ENCODE assay signal across 8 cellular contexts in the genomic region with DNA sequence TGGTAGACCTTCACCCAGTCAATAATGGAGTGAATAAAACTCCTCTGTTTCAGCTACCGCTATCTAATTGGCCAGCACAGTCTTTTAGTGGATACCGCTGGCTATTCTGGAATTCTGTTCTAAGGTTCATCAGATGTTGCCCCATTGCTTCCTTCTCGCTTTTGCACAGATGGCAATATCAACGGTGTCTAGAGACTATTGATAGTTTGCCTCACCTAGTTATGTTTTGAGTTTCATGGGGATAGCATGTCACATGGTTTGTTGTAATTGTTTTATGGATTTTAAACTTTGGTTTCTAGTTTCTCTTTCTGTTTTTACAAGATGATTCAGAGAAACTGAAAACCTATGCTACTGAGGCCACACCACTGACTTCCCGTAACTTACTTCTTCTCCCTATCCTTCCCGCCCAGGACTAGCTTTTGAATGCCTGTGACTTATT. TPM values are rescaled to one million over a fixed set of nuclear protein-coding genes. Genes with fewer than 3 reads are reported as not detected.
DNase-seq lines count a peak whose midpoint lies in the region; ATAC-seq and TF ChIP-seq lines count a peak whose summit lies in the region.

No MANE protein-coding gene starts in this region.

- H3K4me1 ChIP-seq in DND-41 (ENCODE audit: insufficient read depth, low read length) (peaks cover 40% of the 10 kb centered on the region), liver (ENCODE audit: control insufficient read depth in 4 of 4, insufficient read depth in 4 of 4, low read length in 3 of 4) (peaks cover 1 to 31% (median 17%) of the 10 kb centered on the region in 4 donors)

- peak overlapping the region; percentile 85 for H3K9ac ChIP-seq in DND-41 (ENCODE audit: low read depth, low read length)
- H3K9ac ChIP-seq in liver (ENCODE audit: low read depth in 1 of 2, low read length in 2 of 2): peak overlapping the region; percentile 96 to 97

- H3K36me3 ChIP-seq in DND-41 (ENCODE audit: insufficient read depth, low read length): peaks cover 22% of the 10 kb centered on the region
- H3K36me3 ChIP-seq in liver (ENCODE audit: control insufficient read depth in 4 of 4, insufficient read depth in 3 of 4, low read depth in 1 of 4, low read length in 3 of 4): peaks cover 0 to 4% (median 1%) of the 10 kb centered on the region in 4 donors
- H3K36me3 ChIP-seq in WERI-Rb-1: peaks cover 5% of the 10 kb centered on the region

- TF ChIP-seq CTCF in DND-41 (IDR thresholded peaks at IDR 0.05; ENCODE audit: borderline replicate concordance, extremely low read depth, low read length, poor library complexity, severe bottlenecking) (no peak), liver (IDR thresholded peaks at IDR 0.05; ENCODE audit: low read depth, low read length, missing input control) (no peak), WERI-Rb-1 (IDR thresholded peaks at IDR 0.05; ENCODE audit: low read depth, low read length) (no peak)

- intact Hi-C loops in activated T-helper 2 cell treated with anti-CD3 and anti-CD28 coated beads, Interferon-gamma antibody, Interleukin-2, Interleukin-4, amounts not matched to agents 10 μg/mL and 5 μg/mL and 100 μg/mL, durations not matched to agents 14 hours and 24 hours and 36 hours (cut with micrococcal nuclease): loop anchor here (1.0 to 10.0 kb wide), 8 partner anchors 55 to 1526 kb away; a partner anchor contains a TSS

- DNase-seq in DND-41 (no peak), HT-29 (ENCODE audit: low spot score) (peak; percentile 12), NCI-H1048 (lab: John Stamatoyannopoulos, UW) (no peak), NCI-H1417 (lab: John Stamatoyannopoulos, UW) (no peak), WERI-Rb-1 (no peak)
- peak; percentile 24 for DNase-seq in activated T-helper 2 cell treated with anti-CD3 and anti-CD28 coated beads, Interferon-gamma antibody, Interleukin-2, Interleukin-4, amounts not matched to agents 10 μg/mL and 5 μg/mL and 100 μg/mL, durations not matched to agents 14 hours and 24 hours and 36 hours (ENCODE audit: low spot score)

- H3K27me3 Mint-ChIP-seq in activated T-helper 2 cell treated with anti-CD3 and anti-CD28 coated beads, Interferon-gamma antibody, Interleukin-2, Interleukin-4, amounts not matched to agents 10 μg/mL and 5 μg/mL and 100 μg/mL, durations not matched to agents 14 hours and 24 hours and 36 hours (ENCODE audit: low read depth): no peaks in the 10 kb centered on the region

- H2AFZ ChIP-seq in DND-41 (ENCODE audit: low read depth, low read length): no peak overlapping the region

- peaks cover 79% of the 10 kb centered on the region for H3K79me2 ChIP-seq in DND-41 (ENCODE audit: insufficient read depth, low read length)

- WGBS in liver: 15% methylated on average over 6 of the region's 6 CpGs

- peaks cover 21% of the 10 kb centered on the region for H3K4me1 Mint-ChIP-seq in activated T-helper 2 cell treated with anti-CD3 and anti-CD28 coated beads, Interferon-gamma antibody, Interleukin-2, Interleukin-4, amounts not matched to agents 10 μg/mL and 5 μg/mL and 100 μg/mL, durations not matched to agents 14 hours and 24 hours and 36 hours (ENCODE audit: low read depth)

- H3K27ac ChIP-seq in DND-41 (ENCODE audit: low read length) (peak overlapping the region; percentile 92), liver (ENCODE audit: low read depth in 1 of 2, low read length in 2 of 2) (peak overlapping the region; percentile 98 to 99), WERI-Rb-1 (no peak overlapping the region)

- peak in 1 of 2 donors; percentile 19 for TF ChIP-seq RAD21 in liver (IDR thresholded peaks at IDR 0.05)

- H3K27ac Mint-ChIP-seq in activated T-helper 2 cell treated with anti-CD3 and anti-CD28 coated beads, Interferon-gamma antibody, Interleukin-2, Interleukin-4, amounts not matched to agents 10 μg/mL and 5 μg/mL and 100 μg/mL, durations not matched to agents 14 hours and 24 hours and 36 hours: peak overlapping the region; percentile 96

- peaks cover 26% of the 10 kb centered on the region for H4K20me1 ChIP-seq in DND-41 (ENCODE audit: insufficient read depth, low read length)

- no peaks in the 10 kb centered on the region for H3K9me3 ChIP-seq in DND-41 (ENCODE audit: insufficient read depth, low read length, severe bottlenecking)
- no peaks in the 10 kb centered on the region for H3K9me3 ChIP-seq in liver (ENCODE audit: control insufficient read depth in 4 of 4, low read length in 3 of 4)
- H3K9me3 ChIP-seq in WERI-Rb-1 (ENCODE audit: severe bottlenecking): no peaks in the 10 kb centered on the region

- no peaks in the 10 kb centered on the region for H3K27me3 ChIP-seq in DND-41 (ENCODE audit: insufficient read depth, low read length, poor library complexity)
- no peaks in the 10 kb centered on the region for H3K27me3 ChIP-seq in liver (ENCODE audit: control insufficient read depth in 4 of 4, insufficient read depth in 4 of 4, low read length in 3 of 4)
- H3K27me3 ChIP-seq in WERI-Rb-1 (ENCODE audit: insufficient read depth, low read depth, severe bottlenecking): no peaks in the 10 kb centered on the region

- no peaks in the 10 kb centered on the region for H3K9me3 Mint-ChIP-seq in activated T-helper 2 cell treated with anti-CD3 and anti-CD28 coated beads, Interferon-gamma antibody, Interleukin-2, Interleukin-4, amounts not matched to agents 10 μg/mL and 5 μg/mL and 100 μg/mL, durations not matched to agents 14 hours and 24 hours and 36 hours

- H3K4me3 Mint-ChIP-seq in activated T-helper 2 cell treated with anti-CD3 and anti-CD28 coated beads, Interferon-gamma antibody, Interleukin-2, Interleukin-4, amounts not matched to agents 10 μg/mL and 5 μg/mL and 100 μg/mL, durations not matched to agents 14 hours and 24 hours and 36 hours (ENCODE audit: low read depth): peak overlapping the region; percentile 91

- peaks cover 36% of the 10 kb centered on the region for H3K36me3 Mint-ChIP-seq in activated T-helper 2 cell treated with anti-CD3 and anti-CD28 coated beads, Interferon-gamma antibody, Interleukin-2, Interleukin-4, amounts not matched to agents 10 μg/mL and 5 μg/mL and 100 μg/mL, durations not matched to agents 14 hours and 24 hours and 36 hours (ENCODE audit: low read depth)

- H3K4me2 ChIP-seq in DND-41 (ENCODE audit: insufficient read depth, low read length): peak overlapping the region; percentile 80

- ATAC-seq in DND-41 (ENCODE audit: insufficient read depth, low read depth) (peak; percentile 14; the same call in 1 of the 3 replicates), GM21390 (IDR thresholded peaks at IDR 0.05; ENCODE audit: unreplicated experiment) (peak; percentile 64)

- H3K4me3 ChIP-seq in DND-41 (ENCODE audit: low read depth in 1 of 2, low read length in 2 of 2) (peak overlapping the region; percentile 96 to 97), liver (ENCODE audit: low read depth in 1 of 3, low read length in 3 of 3) (peak overlapping the region; percentile 71 to 99 (median 73)), WERI-Rb-1 (ENCODE audit: low read depth, low read length) (no peak overlapping the region)

TF ChIP-seq in liver, 16 proteins besides CTCF, POLR2A, EP300 and RAD21 (continues in another document):
- TF ChIP-seq SP1 (IDR thresholded peaks at IDR 0.05) (no peak), EGR1 (IDR thresholded peaks at IDR 0.05; ENCODE audit: low read depth in 2 of 2) (no peak), TAF1 (conservative IDR thresholded peaks at IDR 0.05) (peak; percentile 28)
- TF ChIP-seq, protein P1, sequence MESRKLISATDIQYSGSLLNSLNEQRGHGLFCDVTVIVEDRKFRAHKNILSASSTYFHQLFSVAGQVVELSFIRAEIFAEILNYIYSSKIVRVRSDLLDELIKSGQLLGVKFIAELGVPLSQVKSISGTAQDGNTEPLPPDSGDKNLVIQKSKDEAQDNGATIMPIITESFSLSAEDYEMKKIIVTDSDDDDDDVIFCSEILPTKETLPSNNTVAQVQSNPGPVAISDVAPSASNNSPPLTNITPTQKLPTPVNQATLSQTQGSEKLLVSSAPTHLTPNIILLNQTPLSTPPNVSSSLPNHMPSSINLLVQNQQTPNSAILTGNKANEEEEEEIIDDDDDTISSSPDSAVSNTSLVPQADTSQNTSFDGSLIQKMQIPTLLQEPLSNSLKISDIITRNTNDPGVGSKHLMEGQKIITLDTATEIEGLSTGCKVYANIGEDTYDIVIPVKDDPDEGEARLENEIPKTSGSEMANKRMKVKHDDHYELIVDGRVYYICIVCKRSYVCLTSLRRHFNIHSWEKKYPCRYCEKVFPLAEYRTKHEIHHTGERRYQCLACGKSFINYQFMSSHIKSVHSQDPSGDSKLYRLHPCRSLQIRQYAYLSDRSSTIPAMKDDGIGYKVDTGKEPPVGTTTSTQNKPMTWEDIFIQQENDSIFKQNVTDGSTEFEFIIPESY (IDR thresholded peaks at IDR 0.05): no peak
- TF ChIP-seq, protein P2, sequence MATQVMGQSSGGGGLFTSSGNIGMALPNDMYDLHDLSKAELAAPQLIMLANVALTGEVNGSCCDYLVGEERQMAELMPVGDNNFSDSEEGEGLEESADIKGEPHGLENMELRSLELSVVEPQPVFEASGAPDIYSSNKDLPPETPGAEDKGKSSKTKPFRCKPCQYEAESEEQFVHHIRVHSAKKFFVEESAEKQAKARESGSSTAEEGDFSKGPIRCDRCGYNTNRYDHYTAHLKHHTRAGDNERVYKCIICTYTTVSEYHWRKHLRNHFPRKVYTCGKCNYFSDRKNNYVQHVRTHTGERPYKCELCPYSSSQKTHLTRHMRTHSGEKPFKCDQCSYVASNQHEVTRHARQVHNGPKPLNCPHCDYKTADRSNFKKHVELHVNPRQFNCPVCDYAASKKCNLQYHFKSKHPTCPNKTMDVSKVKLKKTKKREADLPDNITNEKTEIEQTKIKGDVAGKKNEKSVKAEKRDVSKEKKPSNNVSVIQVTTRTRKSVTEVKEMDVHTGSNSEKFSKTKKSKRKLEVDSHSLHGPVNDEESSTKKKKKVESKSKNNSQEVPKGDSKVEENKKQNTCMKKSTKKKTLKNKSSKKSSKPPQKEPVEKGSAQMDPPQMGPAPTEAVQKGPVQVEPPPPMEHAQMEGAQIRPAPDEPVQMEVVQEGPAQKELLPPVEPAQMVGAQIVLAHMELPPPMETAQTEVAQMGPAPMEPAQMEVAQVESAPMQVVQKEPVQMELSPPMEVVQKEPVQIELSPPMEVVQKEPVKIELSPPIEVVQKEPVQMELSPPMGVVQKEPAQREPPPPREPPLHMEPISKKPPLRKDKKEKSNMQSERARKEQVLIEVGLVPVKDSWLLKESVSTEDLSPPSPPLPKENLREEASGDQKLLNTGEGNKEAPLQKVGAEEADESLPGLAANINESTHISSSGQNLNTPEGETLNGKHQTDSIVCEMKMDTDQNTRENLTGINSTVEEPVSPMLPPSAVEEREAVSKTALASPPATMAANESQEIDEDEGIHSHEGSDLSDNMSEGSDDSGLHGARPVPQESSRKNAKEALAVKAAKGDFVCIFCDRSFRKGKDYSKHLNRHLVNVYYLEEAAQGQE (IDR thresholded peaks at IDR 0.05): no peak

RNA-seq across cellular contexts. Expression of a gene that starts 2.0 kb away (rescaled TPM):
- 8.1 and 18.5 TPM in 2 replicates for total RNA-seq in HT-29 (2014; rRNA removed; shearing (Covaris generic))
- total RNA-seq in activated T-helper 2 cell treated with anti-CD3 and anti-CD28 coated beads, Interferon-gamma antibody, Interleukin-2, Interleukin-4, amounts not matched to agents 10 μg/mL and 5 μg/mL and 100 μg/mL, durations not matched to agents 14 hours and 24 hours and 36 hours: 51.4 and 55.4 TPM in 2 replicates
- total RNA-seq in liver: 10 to 100 TPM; 31.9 to 41.4 TPM
- polyA plus RNA-seq in liver: 10 to 100 TPM in 1 of 2 donors, 1 to 10 TPM in 1; 4.3 to 19.8 TPM

Comparison
In these comparisons a context has a peak if more than half of its experiments do, and no peak if none do; other contexts are left out.
1. DNase-seq: peak in HT-29 (single experiment) and activated T-helper 2 cell treated with anti-CD3 and anti-CD28 coated beads, Interferon-gamma antibody, Interleukin-2, Interleukin-4, amounts not matched to agents 10 μg/mL and 5 μg/mL and 100 μg/mL, durations not matched to agents 14 hours and 24 hours and 36 hours (single experiment); none in DND-41 (single experiment), NCI-H1048 (single experiment), NCI-H1417 (0 of 3) and WERI-Rb-1 (single experiment).